ENCODE assay signal across 1 cellular context in genomic region chr11:35714882-35715612, GRCh38.
TF ChIP-seq lines count a peak whose summit lies in the region.

No MANE protein-coding gene starts in this region.

TF ChIP-seq in SK-N-SH, 30 proteins besides CTCF, POLR2A, EP300 and RAD21 (continued from another document):
- TF ChIP-seq PBX3 (IDR thresholded peaks at IDR 0.05) (no peak), POLR2AphosphoS5 (IDR thresholded peaks at IDR 0.05; ENCODE audit: low read depth, low read length) (no peak), SMC3 (IDR thresholded peaks at IDR 0.05; ENCODE audit: low read depth, low read length) (no peak), RXRA (IDR thresholded peaks at IDR 0.05; ENCODE audit: borderline replicate concordance, low read depth) (no peak), FOXM1 (IDR thresholded peaks at IDR 0.05; ENCODE audit: low read depth) (no peak), NFIC (IDR thresholded peaks at IDR 0.05; ENCODE audit: borderline replicate concordance) (no peak)
